ENCODE assay signal across 22 cellular contexts in genomic region chr13:31801088-31801487, GRCh38.
"Had no signal": no experiment of that assay in that cellular context is flagged by ENCODE, and none has a peak within 500 bp of the region (broad histone marks: within the 10 kb centered on the region; RNA-seq: fewer than 3 reads in every experiment).

No MANE protein-coding gene starts in this region.

- H3K4me1 Mint-ChIP-seq: brain; central memory CD8-positive, alpha-beta T cell; WTC11 had no signal

- H3K27ac Mint-ChIP-seq: activated CD8-positive, alpha-beta memory T cell treated with anti-CD3 and anti-CD28 coated beads, Interleukin-2, amount 10 ng/mL, durations not matched to agents 7 days and 5 days; activated naive CD4-positive, alpha-beta T cell treated with anti-CD3 and anti-CD28 coated beads, Interleukin-2, amount 50 U/mL, for 72 hours; activated naive CD8-positive, alpha-beta T cell treated with anti-CD3 and anti-CD28 coated beads, Interleukin-2, amount 50 U/mL, for 24 hours; activated T-cell treated with anti-CD3 and anti-CD28 coated beads, Interleukin-2, amount 50 U/mL, for 24 hours; activated T-helper 1 cell treated with anti-CD3 and anti-CD28 coated beads, Interleukin-12 subunit alpha, Interleukin-12 subunit beta, Interleukin-2, Interleukin-4 antibody, amounts not matched to agents 30 ng/mL and 10 ng/mL and 1 ng/mL, durations not matched to agents 14 hours and 24 hours and 36 hours; brain; WTC11 had no signal

- H3K36me3 Mint-ChIP-seq: activated CD8-positive, alpha-beta memory T cell treated with anti-CD3 and anti-CD28 coated beads, Interleukin-2, amount 10 ng/mL, durations not matched to agents 7 days and 5 days; activated naive CD4-positive, alpha-beta T cell treated with anti-CD3 and anti-CD28 coated beads, Interleukin-2, amount 50 U/mL, for 72 hours; brain; WTC11 had no signal

- H3K9me3 Mint-ChIP-seq: activated naive CD4-positive, alpha-beta T cell treated with anti-CD3 and anti-CD28 coated beads, Interleukin-2, amount 50 U/mL, for 72 hours; activated naive CD8-positive, alpha-beta T cell treated with anti-CD3 and anti-CD28 coated beads, Interleukin-2, amount 50 U/mL, for 24 hours; activated T-cell treated with anti-CD3 and anti-CD28 coated beads, Interleukin-2, amount 50 U/mL, for 24 hours; activated T-helper 1 cell treated with anti-CD3 and anti-CD28 coated beads, Interleukin-12 subunit alpha, Interleukin-12 subunit beta, Interleukin-2, Interleukin-4 antibody, amounts not matched to agents 30 ng/mL and 10 ng/mL and 1 ng/mL, durations not matched to agents 14 hours and 24 hours and 36 hours; brain; central memory CD8-positive, alpha-beta T cell; WTC11 had no signal

- ATAC-seq: activated CD8-positive, alpha-beta memory T cell treated with anti-CD3 and anti-CD28 coated beads, Interleukin-2, amount 10 ng/mL, durations not matched to agents 7 days and 5 days; activated naive CD4-positive, alpha-beta T cell treated with anti-CD3 and anti-CD28 coated beads, Interleukin-2, amount 50 U/mL, for 72 hours; activated naive CD8-positive, alpha-beta T cell treated with anti-CD3 and anti-CD28 coated beads, Interleukin-2, amount 50 U/mL, for 24 hours; K562; WTC11 had no signal

- H3K4me3 Mint-ChIP-seq: activated CD8-positive, alpha-beta memory T cell treated with anti-CD3 and anti-CD28 coated beads, Interleukin-2, amount 10 ng/mL, durations not matched to agents 7 days and 5 days; activated naive CD8-positive, alpha-beta T cell treated with anti-CD3 and anti-CD28 coated beads, Interleukin-2, amount 50 U/mL, for 24 hours; activated T-cell treated with anti-CD3 and anti-CD28 coated beads, Interleukin-2, amount 50 U/mL, for 24 hours; activated T-helper 1 cell treated with anti-CD3 and anti-CD28 coated beads, Interleukin-12 subunit alpha, Interleukin-12 subunit beta, Interleukin-2, Interleukin-4 antibody, amounts not matched to agents 30 ng/mL and 10 ng/mL and 1 ng/mL, durations not matched to agents 14 hours and 24 hours and 36 hours; brain; central memory CD8-positive, alpha-beta T cell; WTC11 had no signal

- DNase-seq: activated CD4-positive, CD25-positive, alpha-beta regulatory T cell treated with anti-CD3 and anti-CD28 coated beads, Interleukin-2, amount 50 U/mL, for 72 hours; activated CD8-positive, alpha-beta memory T cell treated with anti-CD3 and anti-CD28 coated beads, Interleukin-2, amount 10 ng/mL, durations not matched to agents 7 days and 5 days; activated effector memory CD4-positive, alpha-beta T cell treated with anti-CD3 and anti-CD28 coated beads, Interleukin-2, amount 50 U/mL, for 16 hours; activated naive CD4-positive, alpha-beta T cell treated with Interleukin-2 at 50 U/mL for 16 hours; activated naive CD8-positive, alpha-beta T cell treated with anti-CD3 and anti-CD28 coated beads, Interleukin-2, amount 50 U/mL, for 24 hours; activated T-cell treated with anti-CD3 and anti-CD28 coated beads, Interleukin-2, amount 50 U/mL, for 24 hours; amygdala; Karpas-422; MM.1S; NCI-H1048; NCI-H146; NCI-H1930; NCI-H2171; NCI-H2227 treated with DMSO at 0.1 percent for 48 hours; NCI-H526; SW 1271 had no signal

- H3K27me3 Mint-ChIP-seq: activated naive CD8-positive, alpha-beta T cell treated with anti-CD3 and anti-CD28 coated beads, Interleukin-2, amount 50 U/mL, for 24 hours; activated T-cell treated with anti-CD3 and anti-CD28 coated beads, Interleukin-2, amount 50 U/mL, for 24 hours; central memory CD8-positive, alpha-beta T cell had no signal
